1 cellular context compared by ENCODE assay signal in genomic region chr16:67022531-67023214, GRCh38.
TF ChIP-seq lines count a peak whose summit lies in the region.

No MANE protein-coding gene starts in this region.

TF ChIP-seq in HepG2, 621 proteins besides CTCF, POLR2A, EP300 and RAD21:
- TF ChIP-seq FOXJ3 (CRISPR knock-in tag; IDR thresholded peaks at IDR 0.05; ENCODE audit: borderline replicate concordance) (0 out of 2 replicates have a peak, but pooled peaks have one; percentile 14), BCL6 (CRISPR knock-in tag; IDR thresholded peaks at IDR 0.05) (0 out of 2 replicates have a peak, but pooled peaks have one; percentile 17), ZNF253 (CRISPR knock-in tag; IDR thresholded peaks at IDR 0.05; ENCODE audit: borderline replicate concordance) (no peak), GATAD2A (CRISPR knock-in tag; IDR thresholded peaks at IDR 0.05) (peak; percentile 35; the same call in 1 of the 2 replicates), ONECUT2 (CRISPR knock-in tag; IDR thresholded peaks at IDR 0.05) (peak; percentile 80), KAT2B (IDR thresholded peaks at IDR 0.05; ENCODE audit: borderline replicate concordance, low read depth, low read length) (peak; percentile 71; the same call in 1 of the 2 replicates), NCOA2 (CRISPR knock-in tag; IDR thresholded peaks at IDR 0.05) (0 out of 2 replicates have a peak, but pooled peaks have one; percentile 14), ZNF83 (CRISPR knock-in tag; IDR thresholded peaks at IDR 0.05; ENCODE audit: borderline replicate concordance) (no peak), ETV5 (CRISPR knock-in tag; IDR thresholded peaks at IDR 0.05; ENCODE audit: borderline replicate concordance) (peak; percentile 23; the same call in 1 of the 2 replicates), THAP8 (CRISPR knock-in tag; IDR thresholded peaks at IDR 0.05; ENCODE audit: borderline replicate concordance) (no peak), MIXL1 (CRISPR knock-in tag; IDR thresholded peaks at IDR 0.05) (0 out of 2 replicates have a peak, but pooled peaks have one; percentile 22), SOX13 (IDR thresholded peaks at IDR 0.05) (no peak), SOX13 (CRISPR knock-in tag; conservative IDR thresholded peaks at IDR 0.05 in 1 of 2, IDR thresholded peaks at IDR 0.05 in 1 of 2) (peak in 1 of 2 experiments; percentile 32; a peak in 1 of 4 replicates), HMGXB3 (CRISPR knock-in tag; IDR thresholded peaks at IDR 0.05; ENCODE audit: borderline replicate concordance) (no peak), FOXA3 (CRISPR knock-in tag; IDR thresholded peaks at IDR 0.05) (peak; percentile 21; the same call in 1 of the 2 replicates)
TF ChIP-seq in HepG2: peak in this region for 10.
